8 cellular contexts compared by ENCODE assay signal in genomic region chr3:23916886-23917815, GRCh38. TPM values are rescaled to one million over a fixed set of nuclear protein-coding genes. Genes with fewer than 3 reads are reported as not detected.
DNase-seq lines count a peak whose midpoint lies in the region; ATAC-seq and FAIRE-seq lines count a peak whose summit lies in the region.

Gene NKIRAS1 (minus strand): TSS chr3:23916990. CDS start chr3:23910904, 6,086 bp downstream.
Gene RPL15 (plus strand): TSS chr3:23917132. CDS start chr3:23917860, 728 bp downstream.

- H3K27me3 ChIP-seq in iPS-15b (ENCODE audit: control insufficient read depth, insufficient read depth, low read length) (peaks cover 8% of the 10 kb centered on the region), skeletal muscle satellite cell (ENCODE audit: control insufficient read depth, insufficient read depth, low read length) (no peaks in the 10 kb centered on the region)

- peak within 1 kb of the TSS; percentile 94 for H3K4me3 ChIP-seq in iPS-15b (ENCODE audit: low read depth, low read length)
- H3K4me3 ChIP-seq in skeletal muscle satellite cell (ENCODE audit: low read length): peak within 1 kb of the TSS; percentile 96

- peak; percentile 89 for ATAC-seq in GM18520 (IDR thresholded peaks at IDR 0.05; ENCODE audit: unreplicated experiment)
- peak; percentile 95 for ATAC-seq in HG03064 (IDR thresholded peaks at IDR 0.05; ENCODE audit: low read depth, unreplicated experiment)

- peak; percentile 68 for FAIRE-seq in A204.1 (lab: Jason Lieb, UNC)

- peak within 1 kb of the TSS; percentile 99 for H3K9ac ChIP-seq in iPS-15b (ENCODE audit: low read depth, low read length)
- peak within 1 kb of the TSS; percentile 99 for H3K9ac ChIP-seq in skeletal muscle satellite cell (ENCODE audit: low read depth, low read length)

- H3K4me2 ChIP-seq in skeletal muscle satellite cell (ENCODE audit: low read length): peak within 1 kb of the TSS; percentile 90

- H3K9me3 ChIP-seq in iPS-15b (ENCODE audit: control insufficient read depth, insufficient read depth, low read length): no peaks in the 10 kb centered on the region
- H3K9me3 ChIP-seq in skeletal muscle satellite cell (replicated peaks; ENCODE audit: low read length): no peaks in the 10 kb centered on the region

- H3K36me3 ChIP-seq in iPS-15b (ENCODE audit: control insufficient read depth, insufficient read depth, low read length): peaks cover 13% of the 10 kb centered on the region
- peaks cover 40% of the 10 kb centered on the region for H3K36me3 ChIP-seq in skeletal muscle satellite cell (ENCODE audit: insufficient read depth, low read length)

- peak; percentile 80 for DNase-seq in NCI-H2107 treated with DMSO at 0.1 percent for 48 hours (lab: John Stamatoyannopoulos, UW; ENCODE audit: unreplicated experiment)
- peak; percentile 96 for DNase-seq in UCSD-AML1 (lab: John Stamatoyannopoulos, UW; ENCODE audit: unreplicated experiment)
- DNase-seq in brain pericyte (ENCODE audit: low read depth, low spot score): peak; percentile 82

- no peaks in the 10 kb centered on the region for H3K4me1 ChIP-seq in iPS-15b (ENCODE audit: control insufficient read depth, insufficient read depth, low read length)
- H3K4me1 ChIP-seq in skeletal muscle satellite cell (ENCODE audit: control insufficient read depth, insufficient read depth, low read length): peaks cover 18% of the 10 kb centered on the region

RNA-seq across cellular contexts. Expression of gene NKIRAS1, which starts in this region (rescaled TPM):
- 7.6 and 12.7 TPM in 2 replicates for total RNA-seq in skeletal muscle satellite cell (2012; rRNA removed)

RNA-seq across cellular contexts. Expression of gene RPL15, which starts in this region (rescaled TPM):
- total RNA-seq in skeletal muscle satellite cell (2012; rRNA removed): 1,807 and 2,764 TPM in 2 replicates

Comparison
In these comparisons a context has a peak if more than half of its experiments do, and no peak if none do; other contexts are left out.
1. Peak in every context shown above with its lines: DNase-seq, ATAC-seq and H3K4me3 ChIP-seq.